In genomic region chr15:72579814-72580213, GRCh38 we compare ENCODE assay signal across 33 cellular contexts.
"Had no signal": no experiment of that assay in that cellular context is flagged by ENCODE, and none has a peak within 500 bp of the region (broad histone marks: within the 10 kb centered on the region; RNA-seq: fewer than 3 reads in every experiment).

No MANE protein-coding gene starts in this region.

- H3K27ac ChIP-seq: ascending aorta, cardiac muscle cell, VCaP had no signal

- H3K4me3 ChIP-seq: ascending aorta, cardiac muscle cell had no signal

- H3K9me3 Mint-ChIP-seq: activated naive CD4-positive, alpha-beta T cell treated with anti-CD3 and anti-CD28 coated beads, Interleukin-2, amount 50 U/mL, for 24 hours had no signal

- H3K4me3 Mint-ChIP-seq: activated B cell treated with CpG ODN at 0.5 μM for 24 hours; activated CD4-positive, alpha-beta memory T cell treated with anti-CD3 and anti-CD28 coated beads, Interleukin-2, amount 10 ng/mL, durations not matched to agents 7 days and 5 days; activated CD4-positive, alpha-beta T cell treated with anti-CD3 and anti-CD28 coated beads for 36 hours; activated CD4-positive, alpha-beta T cell treated with anti-CD3 and anti-CD28 coated beads, Interleukin-2, amount 10 ng/mL, durations not matched to agents 7 days and 5 days; activated CD8-positive, alpha-beta memory T cell treated with anti-CD3 and anti-CD28 coated beads, Interleukin-2, amount 10 ng/mL, durations not matched to agents 7 days and 5 days; activated CD8-positive, alpha-beta T cell treated with anti-CD3 and anti-CD28 coated beads, Interleukin-2, amount 10 ng/mL, durations not matched to agents 7 days and 5 days; activated naive CD4-positive, alpha-beta T cell treated with anti-CD3 and anti-CD28 coated beads, Interleukin-2, amount 10 ng/mL, durations not matched to agents 7 days and 5 days; activated naive CD4-positive, alpha-beta T cell treated with anti-CD3 and anti-CD28 coated beads, Interleukin-2, amount 50 U/mL, for 24 hours; activated naive CD8-positive, alpha-beta T cell treated with anti-CD3 and anti-CD28 coated beads, Interleukin-2, amount 10 ng/mL, durations not matched to agents 7 days and 5 days; activated naive CD8-positive, alpha-beta T cell treated with anti-CD3 and anti-CD28 coated beads, Interleukin-2, amount 50 U/mL, for 24 hours; activated T-cell treated with anti-CD3 and anti-CD28 coated beads, Interleukin-2, amount 50 U/mL, for 24 hours; brain; central memory CD8-positive, alpha-beta T cell; T-helper 1 cell treated with Interleukin-12 subunit alpha and Interleukin-12 subunit beta and Interleukin-4 antibody, amounts not matched to agents 30 μg/mL and 1 μg/mL, for 36 hours had no signal

- DNase-seq: activated B cell treated with CpG ODN at 0.5 μM for 24 hours; activated CD4-positive, alpha-beta memory T cell treated with anti-CD3 and anti-CD28 coated beads, Interleukin-2, amount 10 ng/mL, durations not matched to agents 7 days and 5 days; activated CD4-positive, alpha-beta T cell treated with anti-CD3 and anti-CD28 coated beads for 36 hours; activated CD4-positive, alpha-beta T cell treated with anti-CD3 and anti-CD28 coated beads for 48 hours; activated CD4-positive, alpha-beta T cell treated with anti-CD3 and anti-CD28 coated beads, Interleukin-2, amount 10 ng/mL, durations not matched to agents 7 days and 5 days; activated CD4-positive, alpha-beta T cell treated with anti-CD3 and anti-CD28 coated beads, Interleukin-2, amount 50 U/mL, for 48 hours; activated CD4-positive, CD25-positive, alpha-beta regulatory T cell treated with anti-CD3 and anti-CD28 coated beads, Interleukin-2, amount 50 U/mL, for 72 hours; activated CD8-positive, alpha-beta memory T cell treated with anti-CD3 and anti-CD28 coated beads for 24 hours; activated CD8-positive, alpha-beta memory T cell treated with anti-CD3 and anti-CD28 coated beads, Interleukin-2, amount 10 ng/mL, durations not matched to agents 7 days and 5 days; activated CD8-positive, alpha-beta memory T cell treated with anti-CD3 and anti-CD28 coated beads, Interleukin-2, amount 50 U/mL, for 48 hours; activated CD8-positive, alpha-beta T cell treated with anti-CD3 and anti-CD28 coated beads, Interleukin-2, amount 10 ng/mL, durations not matched to agents 7 days and 5 days; activated effector memory CD4-positive, alpha-beta T cell treated with Interleukin-2 at 50 U/mL for 16 hours; activated gamma-delta T cell; activated naive CD4-positive, alpha-beta T cell treated with anti-CD3 and anti-CD28 coated beads, Interleukin-2, amount 10 ng/mL, durations not matched to agents 7 days and 5 days; activated naive CD4-positive, alpha-beta T cell treated with Interleukin-2 at 50 U/mL for 16 hours; activated naive CD8-positive, alpha-beta T cell treated with anti-CD3 and anti-CD28 coated beads, Interleukin-2, amount 10 ng/mL, durations not matched to agents 7 days and 5 days; activated naive CD8-positive, alpha-beta T cell treated with anti-CD3 and anti-CD28 coated beads, Interleukin-2, amount 50 U/mL, for 24 hours; activated T-cell treated with anti-CD3 and anti-CD28 coated beads, Interleukin-2, amount 50 U/mL, for 24 hours; activated T-cell treated with anti-CD3 and anti-CD28 coated beads, Interleukin-2, amount 50 U/mL, for 48 hours; amygdala; anterior cingulate cortex; caudate nucleus; cerebellar nuclear complex; T-helper 1 cell; T1000 had no signal

- H3K4me1 Mint-ChIP-seq: activated B cell treated with CpG ODN at 0.5 μM for 24 hours; activated CD4-positive, alpha-beta memory T cell treated with anti-CD3 and anti-CD28 coated beads, Interleukin-2, amount 10 ng/mL, durations not matched to agents 7 days and 5 days; activated CD4-positive, alpha-beta T cell treated with anti-CD3 and anti-CD28 coated beads for 36 hours; activated CD4-positive, alpha-beta T cell treated with anti-CD3 and anti-CD28 coated beads, Interleukin-2, amount 10 ng/mL, durations not matched to agents 7 days and 5 days; activated CD8-positive, alpha-beta memory T cell treated with anti-CD3 and anti-CD28 coated beads, Interleukin-2, amount 10 ng/mL, durations not matched to agents 7 days and 5 days; activated naive CD4-positive, alpha-beta T cell treated with anti-CD3 and anti-CD28 coated beads, Interleukin-2, amount 10 ng/mL, durations not matched to agents 7 days and 5 days; activated naive CD4-positive, alpha-beta T cell treated with anti-CD3 and anti-CD28 coated beads, Interleukin-2, amount 50 U/mL, for 24 hours; activated naive CD8-positive, alpha-beta T cell treated with anti-CD3 and anti-CD28 coated beads, Interleukin-2, amount 10 ng/mL, durations not matched to agents 7 days and 5 days; activated naive CD8-positive, alpha-beta T cell treated with anti-CD3 and anti-CD28 coated beads, Interleukin-2, amount 50 U/mL, for 24 hours had no signal

- H3K27me3 Mint-ChIP-seq: activated B cell treated with CpG ODN at 0.5 μM for 24 hours; activated CD4-positive, alpha-beta memory T cell treated with anti-CD3 and anti-CD28 coated beads, Interleukin-2, amount 10 ng/mL, durations not matched to agents 7 days and 5 days; activated CD4-positive, alpha-beta T cell treated with anti-CD3 and anti-CD28 coated beads for 36 hours; activated CD4-positive, alpha-beta T cell treated with anti-CD3 and anti-CD28 coated beads, Interleukin-2, amount 10 ng/mL, durations not matched to agents 7 days and 5 days; activated CD8-positive, alpha-beta memory T cell treated with anti-CD3 and anti-CD28 coated beads, Interleukin-2, amount 10 ng/mL, durations not matched to agents 7 days and 5 days; activated naive CD4-positive, alpha-beta T cell treated with anti-CD3 and anti-CD28 coated beads, Interleukin-2, amount 10 ng/mL, durations not matched to agents 7 days and 5 days; activated naive CD4-positive, alpha-beta T cell treated with anti-CD3 and anti-CD28 coated beads, Interleukin-2, amount 50 U/mL, for 24 hours; activated naive CD8-positive, alpha-beta T cell treated with anti-CD3 and anti-CD28 coated beads, Interleukin-2, amount 10 ng/mL, durations not matched to agents 7 days and 5 days; activated naive CD8-positive, alpha-beta T cell treated with anti-CD3 and anti-CD28 coated beads, Interleukin-2, amount 50 U/mL, for 24 hours; activated T-cell treated with anti-CD3 and anti-CD28 coated beads, Interleukin-2, amount 50 U/mL, for 24 hours; brain; central memory CD8-positive, alpha-beta T cell had no signal

- H3K27me3 ChIP-seq: ascending aorta, cardiac muscle cell had no signal

- ATAC-seq: activated CD4-positive, alpha-beta T cell treated with anti-CD3 and anti-CD28 coated beads for 36 hours; activated CD8-positive, alpha-beta memory T cell treated with anti-CD3 and anti-CD28 coated beads, Interleukin-2, amount 10 ng/mL, durations not matched to agents 7 days and 5 days; activated CD8-positive, alpha-beta T cell treated with anti-CD3 and anti-CD28 coated beads, Interleukin-2, amount 10 ng/mL, durations not matched to agents 7 days and 5 days; activated naive CD8-positive, alpha-beta T cell treated with anti-CD3 and anti-CD28 coated beads, Interleukin-2, amount 50 U/mL, for 24 hours had no signal

- H3K27ac Mint-ChIP-seq: activated B cell treated with CpG ODN at 0.5 μM for 24 hours; activated CD4-positive, alpha-beta memory T cell treated with anti-CD3 and anti-CD28 coated beads, Interleukin-2, amount 10 ng/mL, durations not matched to agents 7 days and 5 days; activated CD4-positive, alpha-beta T cell treated with anti-CD3 and anti-CD28 coated beads for 36 hours; activated CD4-positive, alpha-beta T cell treated with anti-CD3 and anti-CD28 coated beads, Interleukin-2, amount 10 ng/mL, durations not matched to agents 7 days and 5 days; activated CD8-positive, alpha-beta memory T cell treated with anti-CD3 and anti-CD28 coated beads, Interleukin-2, amount 10 ng/mL, durations not matched to agents 7 days and 5 days; activated CD8-positive, alpha-beta T cell treated with anti-CD3 and anti-CD28 coated beads, Interleukin-2, amount 10 ng/mL, durations not matched to agents 7 days and 5 days; activated naive CD4-positive, alpha-beta T cell treated with anti-CD3 and anti-CD28 coated beads, Interleukin-2, amount 10 ng/mL, durations not matched to agents 7 days and 5 days; activated naive CD4-positive, alpha-beta T cell treated with anti-CD3 and anti-CD28 coated beads, Interleukin-2, amount 50 U/mL, for 24 hours; activated naive CD8-positive, alpha-beta T cell treated with anti-CD3 and anti-CD28 coated beads, Interleukin-2, amount 10 ng/mL, durations not matched to agents 7 days and 5 days; activated T-cell treated with anti-CD3 and anti-CD28 coated beads, Interleukin-2, amount 50 U/mL, for 24 hours; activated T-helper 2 cell treated with anti-CD3 and anti-CD28 coated beads, Interferon-gamma antibody, Interleukin-2, Interleukin-4, amounts not matched to agents 10 μg/mL and 5 μg/mL and 100 μg/mL, durations not matched to agents 14 hours and 24 hours and 36 hours; T-helper 1 cell treated with Interleukin-12 subunit alpha and Interleukin-12 subunit beta and Interleukin-4 antibody, amounts not matched to agents 30 μg/mL and 1 μg/mL, for 36 hours had no signal

- H3K4me1 ChIP-seq: ascending aorta had no signal
